8 cellular contexts compared by ENCODE assay signal in genomic region chr18:23453657-23454011, GRCh38. TPM values are rescaled to one million over a fixed set of nuclear protein-coding genes. Genes with fewer than 3 reads are reported as not detected.
DNase-seq lines count a peak whose midpoint lies in the region; ATAC-seq, FAIRE-seq and TF ChIP-seq lines count a peak whose summit lies in the region.

No MANE protein-coding gene starts in this region.

- no peaks in the 10 kb centered on the region for H3K36me3 ChIP-seq in cardiac muscle cell
- H3K36me3 ChIP-seq in parathyroid adenoma (ENCODE audit: control insufficient read depth, insufficient read depth, low read length), result no peaks in the 10 kb centered on the region

- peaks cover 8% of the 10 kb centered on the region for H3K4me1 ChIP-seq in cardiac muscle cell (ENCODE audit: low read depth)
- peaks cover 11% of the 10 kb centered on the region for H3K4me1 ChIP-seq in parathyroid adenoma

- peak overlapping the region; percentile 69 for H3K4me2 ChIP-seq in parathyroid adenoma (ENCODE audit: low read length)

- no peaks in the 10 kb centered on the region for H3K27me3 ChIP-seq in cardiac muscle cell
- H3K27me3 ChIP-seq in parathyroid adenoma (ENCODE audit: control insufficient read depth, insufficient read depth, low read length), result no peaks in the 10 kb centered on the region

- peak overlapping the region; percentile 99 for H3K4me3 Mint-ChIP-seq in activated CD8-positive, alpha-beta T cell treated with anti-CD3 and anti-CD28 coated beads, Interleukin-2, amount 10 ng/mL, durations not matched to agents 7 days and 5 days

- POLR2A ChIA-PET in activated CD8-positive, alpha-beta T cell treated with anti-CD3 and anti-CD28 coated beads, Interleukin-2, amount 10 ng/mL, durations not matched to agents 7 days and 5 days (lab: Charles Lee), result interaction anchor here (0.6 to 2.1 kb wide), 10 partner anchors 10 to 404 kb away, joined by 3 to 12 read pairs (median 3); no protein-coding TSS in a partner anchor

- TF ChIP-seq CTCF in GM12875 (IDR thresholded peaks at IDR 0.05; ENCODE audit: borderline replicate concordance, insufficient read depth, low read depth, low read length), result no peak
- TF ChIP-seq CTCF in cardiac muscle cell (IDR thresholded peaks at IDR 0.05; ENCODE audit: low read depth, low read length), result no peak
- no peak for TF ChIP-seq CTCF in parathyroid adenoma (IDR thresholded peaks at IDR 0.05)

- H3K27ac Mint-ChIP-seq in activated CD8-positive, alpha-beta T cell treated with anti-CD3 and anti-CD28 coated beads, Interleukin-2, amount 10 ng/mL, durations not matched to agents 7 days and 5 days, result peak overlapping the region; percentile 82

- H3K36me3 Mint-ChIP-seq in activated CD8-positive, alpha-beta T cell treated with anti-CD3 and anti-CD28 coated beads, Interleukin-2, amount 10 ng/mL, durations not matched to agents 7 days and 5 days (ENCODE audit: low read depth), result peaks cover 29% of the 10 kb centered on the region

- H3K9ac ChIP-seq in parathyroid adenoma, result peak overlapping the region; percentile 87

- H3K79me2 ChIP-seq in parathyroid adenoma, result peaks cover 39% of the 10 kb centered on the region

- no peak for FAIRE-seq in GM12892 (lab: Jason Lieb, UNC)

- peaks cover 43% of the 10 kb centered on the region for H3K4me1 Mint-ChIP-seq in activated CD8-positive, alpha-beta T cell treated with anti-CD3 and anti-CD28 coated beads, Interleukin-2, amount 10 ng/mL, durations not matched to agents 7 days and 5 days (ENCODE audit: low read depth)

- ATAC-seq in HG03045 (IDR thresholded peaks at IDR 0.05; ENCODE audit: unreplicated experiment), result peak; percentile 5
- peak; percentile 40 for ATAC-seq in activated CD8-positive, alpha-beta T cell treated with anti-CD3 and anti-CD28 coated beads, Interleukin-2, amount 10 ng/mL, durations not matched to agents 7 days and 5 days

- CTCF ChIA-PET in activated CD8-positive, alpha-beta T cell treated with anti-CD3 and anti-CD28 coated beads, Interleukin-2, amount 10 ng/mL, durations not matched to agents 7 days and 5 days (lab: Charles Lee), result interaction anchor here (1.0 to 3.1 kb wide), 10 partner anchors 9 to 425 kb away, joined by 3 to 16 read pairs (median 6); no protein-coding TSS in a partner anchor

- no peak for TF ChIP-seq POLR2A in GM12892 (IDR thresholded peaks at IDR 0.05; ENCODE audit: low read depth, low read length)

- DNase-seq in activated CD8-positive, alpha-beta T cell treated with anti-CD3 and anti-CD28 coated beads, Interleukin-2, amount 10 ng/mL, durations not matched to agents 7 days and 5 days, result peak; percentile 27
- peak in 1 of 2 donors; percentile 56 for DNase-seq in cardiac muscle cell (ENCODE audit: low read depth in 1 of 2, low spot score in 1 of 2)
- DNase-seq in AML-193 (lab: John Stamatoyannopoulos, UW), result no peak
- no peak for DNase-seq in iPS-NIHi11 (ENCODE audit: low spot score)
- DNase-seq in GM12892 (ENCODE audit: insufficient read length), result no peak

- H3K9me3 Mint-ChIP-seq in activated CD8-positive, alpha-beta T cell treated with anti-CD3 and anti-CD28 coated beads, Interleukin-2, amount 10 ng/mL, durations not matched to agents 7 days and 5 days (ENCODE audit: insufficient read depth), result no peaks in the 10 kb centered on the region

- no peaks in the 10 kb centered on the region for H3K9me3 ChIP-seq in cardiac muscle cell (ENCODE audit: low read depth)
- H3K9me3 ChIP-seq in parathyroid adenoma (ENCODE audit: control insufficient read depth, low read length), result no peaks in the 10 kb centered on the region

- peak overlapping the region; percentile 70 for H2AFZ ChIP-seq in parathyroid adenoma

- no peaks in the 10 kb centered on the region for H3K27me3 Mint-ChIP-seq in activated CD8-positive, alpha-beta T cell treated with anti-CD3 and anti-CD28 coated beads, Interleukin-2, amount 10 ng/mL, durations not matched to agents 7 days and 5 days (ENCODE audit: low read depth)

- H3K27ac ChIP-seq in cardiac muscle cell (peak overlapping the region; percentile 81), parathyroid adenoma (peak overlapping the region; percentile 92)

- peak overlapping the region; percentile 93 for H3K4me3 ChIP-seq in GM12875 (ENCODE audit: low read depth, low read length)
- peak overlapping the region; percentile 92 for H3K4me3 ChIP-seq in cardiac muscle cell
- H3K4me3 ChIP-seq in parathyroid adenoma (ENCODE audit: low read depth, low read length), result peak overlapping the region; percentile 88

RNA-seq across cellular contexts. Expression of gene RIOK3, which starts 0.5 kb away (rescaled TPM):
- 10 to 100 TPM; 53.6 to 69.3 TPM for total RNA-seq in activated CD8-positive, alpha-beta T cell treated with anti-CD3 and anti-CD28 coated beads, Interleukin-2, amount 10 ng/mL, durations not matched to agents 7 days and 5 days
- total RNA-seq in cardiac muscle cell, result 59.6 and 63.6 TPM in 2 replicates
- 83.7 and 95.7 TPM in 2 replicates for polyA plus RNA-seq in cardiac muscle cell
- 65.7 TPM for polyA plus RNA-seq in GM12892 (2012; ENCODE audit: missing spikeins)

RNA-seq across cellular contexts. Expression of gene RMC1, which starts 49.7 kb away (rescaled TPM):
- 10 to 100 TPM; 47.6 to 48.3 TPM for total RNA-seq in activated CD8-positive, alpha-beta T cell treated with anti-CD3 and anti-CD28 coated beads, Interleukin-2, amount 10 ng/mL, durations not matched to agents 7 days and 5 days
- total RNA-seq in cardiac muscle cell, result 10.4 and 13.5 TPM in 2 replicates
- polyA plus RNA-seq in cardiac muscle cell, result 18.3 and 28.0 TPM in 2 replicates
- 22.8 TPM for polyA plus RNA-seq in GM12892 (2012; ENCODE audit: missing spikeins)
